ENCODE assay signal across 1 cellular context in the genomic region with DNA sequence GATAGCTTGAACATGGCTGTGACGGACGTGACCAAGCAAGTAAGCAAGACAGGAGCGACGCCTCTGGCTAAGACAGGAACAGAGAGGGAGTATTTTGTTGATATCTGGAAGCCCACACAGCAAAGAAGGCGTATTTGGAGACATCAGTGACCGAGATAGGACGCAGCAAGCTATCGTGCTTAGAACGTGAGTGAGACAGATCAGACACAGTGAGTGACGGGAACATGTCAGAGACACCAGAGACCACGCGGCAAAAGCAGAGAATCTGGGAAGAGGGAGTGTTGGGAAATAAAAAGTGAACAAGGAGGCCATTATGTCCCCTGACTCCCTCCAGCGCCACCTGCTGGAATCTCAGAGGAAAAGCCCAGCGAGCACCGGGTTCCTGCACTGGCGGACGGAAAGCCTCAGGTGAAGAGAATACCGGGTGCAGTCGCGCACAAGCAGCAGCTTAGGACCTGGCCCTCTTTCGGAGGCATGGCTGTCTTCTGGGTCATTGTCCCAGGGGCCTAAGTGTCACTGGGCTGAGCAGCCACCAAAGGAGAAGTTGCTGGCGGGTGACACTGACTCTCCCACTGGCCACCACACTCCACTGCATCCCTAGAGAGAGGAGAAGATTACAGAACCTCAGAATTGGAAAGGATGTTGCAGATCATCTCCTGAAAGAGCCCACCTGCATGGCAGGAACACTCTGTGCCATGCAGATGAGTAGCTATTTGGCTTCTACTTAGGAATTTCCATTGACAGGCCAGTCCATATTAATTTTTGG.
TF ChIP-seq lines count a peak whose summit lies in the region.

No MANE protein-coding gene starts in this region.

TF ChIP-seq in HepG2, 621 proteins besides CTCF, POLR2A, EP300 and RAD21 (continued from another document and continues in another):
- no peak for TF ChIP-seq ZNF318 (CRISPR knock-in tag; IDR thresholded peaks at IDR 0.05)
- no peak for TF ChIP-seq SNRNP70 (IDR thresholded peaks at IDR 0.05; ENCODE audit: low read depth, low read length)
- peak; percentile 27 for TF ChIP-seq ZNF781 (CRISPR knock-in tag; IDR thresholded peaks at IDR 0.05; ENCODE audit: borderline replicate concordance, not compliant biosample characterization)
- TF ChIP-seq ZNF768 (CRISPR knock-in tag; IDR thresholded peaks at IDR 0.05): peak; percentile 85
- no peak for TF ChIP-seq GTF3A (CRISPR knock-in tag; conservative IDR thresholded peaks at IDR 0.05)
- TF ChIP-seq, protein P1, sequence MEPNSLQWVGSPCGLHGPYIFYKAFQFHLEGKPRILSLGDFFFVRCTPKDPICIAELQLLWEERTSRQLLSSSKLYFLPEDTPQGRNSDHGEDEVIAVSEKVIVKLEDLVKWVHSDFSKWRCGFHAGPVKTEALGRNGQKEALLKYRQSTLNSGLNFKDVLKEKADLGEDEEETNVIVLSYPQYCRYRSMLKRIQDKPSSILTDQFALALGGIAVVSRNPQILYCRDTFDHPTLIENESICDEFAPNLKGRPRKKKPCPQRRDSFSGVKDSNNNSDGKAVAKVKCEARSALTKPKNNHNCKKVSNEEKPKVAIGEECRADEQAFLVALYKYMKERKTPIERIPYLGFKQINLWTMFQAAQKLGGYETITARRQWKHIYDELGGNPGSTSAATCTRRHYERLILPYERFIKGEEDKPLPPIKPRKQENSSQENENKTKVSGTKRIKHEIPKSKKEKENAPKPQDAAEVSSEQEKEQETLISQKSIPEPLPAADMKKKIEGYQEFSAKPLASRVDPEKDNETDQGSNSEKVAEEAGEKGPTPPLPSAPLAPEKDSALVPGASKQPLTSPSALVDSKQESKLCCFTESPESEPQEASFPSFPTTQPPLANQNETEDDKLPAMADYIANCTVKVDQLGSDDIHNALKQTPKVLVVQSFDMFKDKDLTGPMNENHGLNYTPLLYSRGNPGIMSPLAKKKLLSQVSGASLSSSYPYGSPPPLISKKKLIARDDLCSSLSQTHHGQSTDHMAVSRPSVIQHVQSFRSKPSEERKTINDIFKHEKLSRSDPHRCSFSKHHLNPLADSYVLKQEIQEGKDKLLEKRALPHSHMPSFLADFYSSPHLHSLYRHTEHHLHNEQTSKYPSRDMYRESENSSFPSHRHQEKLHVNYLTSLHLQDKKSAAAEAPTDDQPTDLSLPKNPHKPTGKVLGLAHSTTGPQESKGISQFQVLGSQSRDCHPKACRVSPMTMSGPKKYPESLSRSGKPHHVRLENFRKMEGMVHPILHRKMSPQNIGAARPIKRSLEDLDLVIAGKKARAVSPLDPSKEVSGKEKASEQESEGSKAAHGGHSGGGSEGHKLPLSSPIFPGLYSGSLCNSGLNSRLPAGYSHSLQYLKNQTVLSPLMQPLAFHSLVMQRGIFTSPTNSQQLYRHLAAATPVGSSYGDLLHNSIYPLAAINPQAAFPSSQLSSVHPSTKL (CRISPR knock-in tag; IDR thresholded peaks at IDR 0.05): 0 out of 2 replicates have a peak, but pooled peaks have one; percentile 11
- peak; percentile 72 for TF ChIP-seq ZMYM3 (CRISPR knock-in tag; IDR thresholded peaks at IDR 0.05)
- TF ChIP-seq RCOR2 (CRISPR knock-in tag; IDR thresholded peaks at IDR 0.05): no peak
- TF ChIP-seq, protein P2, sequence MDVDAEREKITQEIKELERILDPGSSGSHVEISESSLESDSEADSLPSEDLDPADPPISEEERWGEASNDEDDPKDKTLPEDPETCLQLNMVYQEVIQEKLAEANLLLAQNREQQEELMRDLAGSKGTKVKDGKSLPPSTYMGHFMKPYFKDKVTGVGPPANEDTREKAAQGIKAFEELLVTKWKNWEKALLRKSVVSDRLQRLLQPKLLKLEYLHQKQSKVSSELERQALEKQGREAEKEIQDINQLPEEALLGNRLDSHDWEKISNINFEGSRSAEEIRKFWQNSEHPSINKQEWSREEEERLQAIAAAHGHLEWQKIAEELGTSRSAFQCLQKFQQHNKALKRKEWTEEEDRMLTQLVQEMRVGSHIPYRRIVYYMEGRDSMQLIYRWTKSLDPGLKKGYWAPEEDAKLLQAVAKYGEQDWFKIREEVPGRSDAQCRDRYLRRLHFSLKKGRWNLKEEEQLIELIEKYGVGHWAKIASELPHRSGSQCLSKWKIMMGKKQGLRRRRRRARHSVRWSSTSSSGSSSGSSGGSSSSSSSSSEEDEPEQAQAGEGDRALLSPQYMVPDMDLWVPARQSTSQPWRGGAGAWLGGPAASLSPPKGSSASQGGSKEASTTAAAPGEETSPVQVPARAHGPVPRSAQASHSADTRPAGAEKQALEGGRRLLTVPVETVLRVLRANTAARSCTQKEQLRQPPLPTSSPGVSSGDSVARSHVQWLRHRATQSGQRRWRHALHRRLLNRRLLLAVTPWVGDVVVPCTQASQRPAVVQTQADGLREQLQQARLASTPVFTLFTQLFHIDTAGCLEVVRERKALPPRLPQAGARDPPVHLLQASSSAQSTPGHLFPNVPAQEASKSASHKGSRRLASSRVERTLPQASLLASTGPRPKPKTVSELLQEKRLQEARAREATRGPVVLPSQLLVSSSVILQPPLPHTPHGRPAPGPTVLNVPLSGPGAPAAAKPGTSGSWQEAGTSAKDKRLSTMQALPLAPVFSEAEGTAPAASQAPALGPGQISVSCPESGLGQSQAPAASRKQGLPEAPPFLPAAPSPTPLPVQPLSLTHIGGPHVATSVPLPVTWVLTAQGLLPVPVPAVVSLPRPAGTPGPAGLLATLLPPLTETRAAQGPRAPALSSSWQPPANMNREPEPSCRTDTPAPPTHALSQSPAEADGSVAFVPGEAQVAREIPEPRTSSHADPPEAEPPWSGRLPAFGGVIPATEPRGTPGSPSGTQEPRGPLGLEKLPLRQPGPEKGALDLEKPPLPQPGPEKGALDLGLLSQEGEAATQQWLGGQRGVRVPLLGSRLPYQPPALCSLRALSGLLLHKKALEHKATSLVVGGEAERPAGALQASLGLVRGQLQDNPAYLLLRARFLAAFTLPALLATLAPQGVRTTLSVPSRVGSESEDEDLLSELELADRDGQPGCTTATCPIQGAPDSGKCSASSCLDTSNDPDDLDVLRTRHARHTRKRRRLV (CRISPR knock-in tag; IDR thresholded peaks at IDR 0.05): no peak
- no peak for TF ChIP-seq ZBTB34 (CRISPR knock-in tag; IDR thresholded peaks at IDR 0.05)
- TF ChIP-seq SMAD9 (CRISPR knock-in tag; IDR thresholded peaks at IDR 0.05): no peak
- TF ChIP-seq KLF9 (CRISPR knock-in tag; IDR thresholded peaks at IDR 0.05; ENCODE audit: low read depth): no peak
- no peak for TF ChIP-seq HIC2 (CRISPR knock-in tag; IDR thresholded peaks at IDR 0.05; ENCODE audit: low read depth)
- TF ChIP-seq, protein P3, sequence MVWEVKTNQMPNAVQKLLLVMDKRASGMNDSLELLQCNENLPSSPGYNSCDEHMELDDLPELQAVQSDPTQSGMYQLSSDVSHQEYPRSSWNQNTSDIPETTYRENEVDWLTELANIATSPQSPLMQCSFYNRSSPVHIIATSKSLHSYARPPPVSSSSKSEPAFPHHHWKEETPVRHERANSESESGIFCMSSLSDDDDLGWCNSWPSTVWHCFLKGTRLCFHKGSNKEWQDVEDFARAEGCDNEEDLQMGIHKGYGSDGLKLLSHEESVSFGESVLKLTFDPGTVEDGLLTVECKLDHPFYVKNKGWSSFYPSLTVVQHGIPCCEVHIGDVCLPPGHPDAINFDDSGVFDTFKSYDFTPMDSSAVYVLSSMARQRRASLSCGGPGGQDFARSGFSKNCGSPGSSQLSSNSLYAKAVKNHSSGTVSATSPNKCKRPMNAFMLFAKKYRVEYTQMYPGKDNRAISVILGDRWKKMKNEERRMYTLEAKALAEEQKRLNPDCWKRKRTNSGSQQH (CRISPR knock-in tag; IDR thresholded peaks at IDR 0.05; ENCODE audit: low read depth): no peak
- TF ChIP-seq ZNF143 (CRISPR knock-in tag; IDR thresholded peaks at IDR 0.05): peak; percentile 31; the same call in 1 of the 2 replicates
- TF ChIP-seq, protein P4, sequence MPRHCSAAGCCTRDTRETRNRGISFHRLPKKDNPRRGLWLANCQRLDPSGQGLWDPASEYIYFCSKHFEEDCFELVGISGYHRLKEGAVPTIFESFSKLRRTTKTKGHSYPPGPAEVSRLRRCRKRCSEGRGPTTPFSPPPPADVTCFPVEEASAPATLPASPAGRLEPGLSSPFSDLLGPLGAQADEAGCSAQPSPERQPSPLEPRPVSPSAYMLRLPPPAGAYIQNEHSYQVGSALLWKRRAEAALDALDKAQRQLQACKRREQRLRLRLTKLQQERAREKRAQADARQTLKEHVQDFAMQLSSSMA (CRISPR knock-in tag; IDR thresholded peaks at IDR 0.05): no peak
- no peak for TF ChIP-seq ZNF777 (CRISPR knock-in tag; IDR thresholded peaks at IDR 0.05)
- no peak for TF ChIP-seq NR2F6 (IDR thresholded peaks at IDR 0.05)
- TF ChIP-seq NR2F6 (CRISPR knock-in tag; IDR thresholded peaks at IDR 0.05): no peak
- TF ChIP-seq RNF219 (CRISPR knock-in tag; IDR thresholded peaks at IDR 0.05): no peak
